8 cellular contexts compared by ENCODE assay signal in genomic region chr9:14314929-14315753, GRCh38. TPM values are rescaled to one million over a fixed set of nuclear protein-coding genes. Genes with fewer than 3 reads are reported as not detected.
DNase-seq lines count a peak whose midpoint lies in the region; ATAC-seq, FAIRE-seq and TF ChIP-seq lines count a peak whose summit lies in the region.

No MANE protein-coding gene starts in this region.

- H4K20me1 ChIP-seq in GM12878 (ENCODE audit: control insufficient read depth, insufficient read depth) = no peaks in the 10 kb centered on the region
- peaks cover 11% of the 10 kb centered on the region for H4K20me1 ChIP-seq in hepatocyte (ENCODE audit: insufficient read depth, poor library complexity, severe bottlenecking)

- no peak for TF ChIP-seq RAD21 in GM12878 (IDR thresholded peaks at IDR 0.05; ENCODE audit: insufficient read depth, low read depth, low read length)

- no peak overlapping the region for H3K9ac ChIP-seq in GM12878 (ENCODE audit: control insufficient read depth, insufficient read depth, low read length)

- H3K4me1 Mint-ChIP-seq in activated naive CD4-positive, alpha-beta T cell treated with anti-CD3 and anti-CD28 coated beads for 36 hours (ENCODE audit: low read depth) = peaks cover 16% of the 10 kb centered on the region
- H3K4me1 Mint-ChIP-seq in progenitor cell of endocrine pancreas (ENCODE audit: low read depth) = peaks cover 19% of the 10 kb centered on the region

- H3K27ac ChIP-seq in GM12878 (ENCODE audit: control insufficient read depth, insufficient read depth) (no peak overlapping the region), hepatocyte (peak overlapping the region; percentile 97)

- H3K79me2 ChIP-seq in GM12878 (ENCODE audit: control insufficient read depth, insufficient read depth, low read length) = no peaks in the 10 kb centered on the region
- H3K79me2 ChIP-seq in hepatocyte = peaks cover 62% of the 10 kb centered on the region

- peak overlapping the region; percentile 56; the same call in 1 of the 2 replicates for H3K4me2 ChIP-seq in GM12878 (ENCODE audit: control insufficient read depth, insufficient read depth)
- H3K4me2 ChIP-seq in hepatocyte = peak overlapping the region; percentile 92

- H3K27ac Mint-ChIP-seq in activated naive CD4-positive, alpha-beta T cell treated with anti-CD3 and anti-CD28 coated beads for 36 hours = no peak overlapping the region
- peak overlapping the region; percentile 99 for H3K27ac Mint-ChIP-seq in progenitor cell of endocrine pancreas

- TF ChIP-seq CTCF in GM12878 (IDR thresholded peaks at IDR 0.05 in 2 of 3, conservative IDR thresholded peaks at IDR 0.05 in 1 of 3; ENCODE audit: control insufficient read depth in 2 of 3, extremely low read depth in 1 of 3, insufficient read depth in 1 of 3, low read depth in 3 of 3, low read length in 3 of 3) (no peak), hepatocyte (IDR thresholded peaks at IDR 0.05; ENCODE audit: poor library complexity) (no peak), progenitor cell of endocrine pancreas (IDR thresholded peaks at IDR 0.05; ENCODE audit: unreplicated experiment) (peak; percentile 18)

- H3K9me3 ChIP-seq in GM12878 (replicated peaks; ENCODE audit: control insufficient read depth, insufficient read depth, low read length) = no peaks in the 10 kb centered on the region
- no peaks in the 10 kb centered on the region for H3K9me3 ChIP-seq in hepatocyte (ENCODE audit: low read depth)

- CTCF ChIA-PET in activated naive CD4-positive, alpha-beta T cell treated with anti-CD3 and anti-CD28 coated beads for 36 hours (lab: Charles Lee) = no interaction called here
- CTCF ChIA-PET in GM12878 (lab: Yijun Ruan, JAX) = no interaction called here

- intact Hi-C loops in activated naive CD4-positive, alpha-beta T cell treated with anti-CD3 and anti-CD28 coated beads for 36 hours (cut with micrococcal nuclease) = loop anchor here (1.0 kb wide), 1 partner anchor 7 kb away; no protein-coding TSS in a partner anchor
- intact Hi-C loops in GM12878 (cut with micrococcal nuclease; ENCODE audit: unreplicated experiment) = loop anchor here (5.0 to 10.0 kb wide), 2 partner anchors 270 to 377 kb away; partner anchors contain the start of gene ZDHHC21

- FAIRE-seq in GM12878 (lab: Jason Lieb, UNC) = no peak

- H3K4me3 ChIP-seq in GM12878 (peak overlapping the region; percentile 16; the same call in 1 of the 2 replicates), hepatocyte (peak overlapping the region; percentile 73)

- in situ Hi-C loops in GM12878 (cut with MboI) = no loop called here

- H3K27me3 ChIP-seq in GM12878 (replicated peaks in 1 of 2; ENCODE audit: control insufficient read depth in 2 of 2, insufficient read depth in 2 of 2, low read length in 1 of 2) (peaks cover 5 to 17% of the 10 kb centered on the region in 2 experiments), hepatocyte (peaks cover 12% of the 10 kb centered on the region)

- SMC1A ChIA-PET in GM12878 (lab: Charles Lee; ENCODE audit: uncharacterized antibody, unreplicated experiment) = no interaction called here

- H3K36me3 ChIP-seq in GM12878 (ENCODE audit: control insufficient read depth in 2 of 2, insufficient read depth in 2 of 2, low read length in 1 of 2) (no peaks in the 10 kb centered on the region), hepatocyte (replicated peaks; ENCODE audit: insufficient read depth, low read depth) (no peaks in the 10 kb centered on the region)

- H3K36me3 Mint-ChIP-seq in activated naive CD4-positive, alpha-beta T cell treated with anti-CD3 and anti-CD28 coated beads for 36 hours (ENCODE audit: low read depth) = peaks cover 1% of the 10 kb centered on the region
- H3K36me3 Mint-ChIP-seq in progenitor cell of endocrine pancreas (ENCODE audit: insufficient read depth) = no peaks in the 10 kb centered on the region

- H3K27me3 Mint-ChIP-seq in activated naive CD4-positive, alpha-beta T cell treated with anti-CD3 and anti-CD28 coated beads for 36 hours (ENCODE audit: low read depth) = peaks cover 52% of the 10 kb centered on the region
- H3K27me3 Mint-ChIP-seq in progenitor cell of endocrine pancreas = peaks cover 50% of the 10 kb centered on the region

- H3K9me3 Mint-ChIP-seq in activated naive CD4-positive, alpha-beta T cell treated with anti-CD3 and anti-CD28 coated beads for 36 hours = no peaks in the 10 kb centered on the region
- H3K9me3 Mint-ChIP-seq in progenitor cell of endocrine pancreas (ENCODE audit: low read depth) = no peaks in the 10 kb centered on the region

- peak overlapping the region; percentile 72 for H3K4me3 Mint-ChIP-seq in activated naive CD4-positive, alpha-beta T cell treated with anti-CD3 and anti-CD28 coated beads for 36 hours
- H3K4me3 Mint-ChIP-seq in progenitor cell of endocrine pancreas (ENCODE audit: low read depth) = peak overlapping the region; percentile 96

- POLR2A ChIA-PET in GM12878 (lab: Charles Lee) = no interaction called here

- no peak overlapping the region; the same call in 1 of the 2 replicates for H2AFZ ChIP-seq in GM12878 (ENCODE audit: control insufficient read depth, low read depth, low read length)
- peak overlapping the region; percentile 63 for H2AFZ ChIP-seq in hepatocyte

- ATAC-seq in HG03135 (IDR thresholded peaks at IDR 0.05; ENCODE audit: unreplicated experiment) (peak; percentile 37), GM12878 (peak; percentile 28), GM19328 (IDR thresholded peaks at IDR 0.05; ENCODE audit: unreplicated experiment) (no peak)

- H3K4me1 ChIP-seq in GM12878 (ENCODE audit: control insufficient read depth, insufficient read depth, low read length) (peaks cover 5% of the 10 kb centered on the region; the same call in 1 of the 2 replicates), hepatocyte (ENCODE audit: insufficient read depth) (no peaks in the 10 kb centered on the region)

- TF ChIP-seq EP300 in GM12878 (IDR thresholded peaks at IDR 0.05; ENCODE audit: borderline replicate concordance in 1 of 2, control insufficient read depth in 1 of 2, low read depth in 2 of 2, low read length in 2 of 2) = no peak

- TF ChIP-seq POLR2A in GM12878 (IDR thresholded peaks at IDR 0.05; ENCODE audit: low read depth, low read length) = no peak

- 4% methylated on average over 26 of the region's 105 CpGs for WGBS in GM12878 (ENCODE audit: insufficient coverage, insufficient replicate concordance, low lambda C conversion rate, missing lambda C conversion rate)
- 2% methylated on average over 21 of the region's 105 CpGs for WGBS in hepatocyte (ENCODE audit: low lambda C conversion rate, missing lambda C conversion rate)

- H3K9me2 ChIP-seq in hepatocyte (replicated peaks; ENCODE audit: insufficient read depth) = no peaks in the 10 kb centered on the region

- RAD21 ChIA-PET in GM12878 (lab: Charles Lee; ENCODE audit: unreplicated experiment) = no interaction called here

- DNase-seq in activated naive CD4-positive, alpha-beta T cell treated with anti-CD3 and anti-CD28 coated beads for 36 hours = peak; percentile 16
- no peak for DNase-seq in activated naive CD4-positive, alpha-beta T cell treated with anti-CD3 and anti-CD28 coated beads, Interleukin-2, amount 50 U/mL, for 16 hours
- DNase-seq in NCI-H748 treated with DMSO at 0.1 percent for 48 hours (lab: John Stamatoyannopoulos, UW) = peak; percentile 82
- DNase-seq in GM12878 (ENCODE audit: low read depth, low spot score) = no peak
- DNase-seq in hepatocyte (ENCODE audit: low spot score) = peak; percentile 89
- peak; percentile 57 for DNase-seq in progenitor cell of endocrine pancreas (ENCODE audit: low spot score, unreplicated experiment)

- BruUV-seq in GM12878 (replicated peaks; lab: Mats Ljungman, UMichigan) = no TSS peak

TF ChIP-seq in GM12878, 131 proteins besides CTCF, POLR2A, EP300 and RAD21 (continues in another document):
- no peak for TF ChIP-seq ZSCAN29 (IDR thresholded peaks at IDR 0.05)
- TF ChIP-seq USF1 (IDR thresholded peaks at IDR 0.05; ENCODE audit: borderline replicate concordance, extremely low read length, insufficient read depth, low read depth, low read length) = peak; percentile 19
- peak in 1 of 2 experiments; percentile 66; a peak in 2 of 4 replicates for TF ChIP-seq BHLHE40 (IDR thresholded peaks at IDR 0.05; ENCODE audit: borderline replicate concordance in 1 of 2, low read depth in 2 of 2, low read length in 1 of 2)
- no peak for TF ChIP-seq DPF2 (IDR thresholded peaks at IDR 0.05)
- TF ChIP-seq SUZ12 (IDR thresholded peaks at IDR 0.05; ENCODE audit: unreplicated experiment) = peak; percentile 49

RNA-seq across cellular contexts. Expression of gene NFIB, which starts 1.2 kb away (rescaled TPM):
- not detected for total RNA-seq in activated naive CD4-positive, alpha-beta T cell treated with anti-CD3 and anti-CD28 coated beads for 36 hours
- 0.10 TPM in 1 of 2 replicates, not detected in the other for total RNA-seq in GM12878 (2013; cell fraction: nucleolus; rRNA removed)
- under 0.01 and 0.11 TPM in 2 replicates for total RNA-seq in GM12878 (2014; rRNA removed)
- total RNA-seq in GM12878 (2014; rRNA removed; fragmentation: Illumina TruSeq; extraction: Trizol) = 0.04 TPM in 1 of 2 replicates, not detected in the other
- total RNA-seq in GM12878 (2021) = 0.16 and 0.18 TPM in 2 replicates
- not detected for polyA plus RNA-seq in GM12878 (2011; ENCODE audit: low read depth)
- polyA plus RNA-seq in GM12878 (2011; rRNA removed) = 0.05 and 0.06 TPM in 2 replicates
- 0.01 and 0.15 TPM in 2 replicates for polyA plus RNA-seq in GM12878 (2011; cell fraction: cytosol; rRNA removed)
- polyA plus RNA-seq in GM12878 (2011; cell fraction: nucleus; rRNA removed) = 0.10 and 0.27 TPM in 2 replicates
- polyA plus RNA-seq in GM12878 (2012) = 0.03 and 0.06 TPM in 2 replicates
- 0.01 TPM in 1 of 2 replicates, not detected in the other for polyA plus RNA-seq in GM12878 (2014; fragmentation: Illumina TruSeq; extraction: Trizol)
- not detected for polyA plus RNA-seq in GM12878 (2014; fragmentation: Nextera tagmentation; extraction: Ambion mirVana)
- not detected in 2 replicates for polyA plus RNA-seq in GM12878 (2014; rRNA removed)
- polyA plus RNA-seq in GM12878 (2016; fragmentation: Nextera tagmentation; extraction: Ambion mirVana) = under 1 TPM; 0.14 to 0.19 TPM
- polyA minus RNA-seq in GM12878 (2011; rRNA and poly(A)+ RNA removed) = 0.22 TPM in 1 of 2 replicates, not detected in the other
- 0.27 TPM in 1 of 2 replicates, not detected in the other for polyA minus RNA-seq in GM12878 (2011; cell fraction: cytosol; rRNA and poly(A)+ RNA removed)
- polyA minus RNA-seq in GM12878 (2011; cell fraction: nucleus; rRNA and poly(A)+ RNA removed) = 0.36 and 0.48 TPM in 2 replicates
- 22.8 and 27.3 TPM in 2 replicates for total RNA-seq in hepatocyte
- polyA plus RNA-seq in hepatocyte = 13.4 and 15.2 TPM in 2 replicates
- total RNA-seq in progenitor cell of endocrine pancreas = 15.3 and 15.5 TPM in 2 replicates

Comparison
In these comparisons a context has a peak if more than half of its experiments do, and no peak if none do; other contexts are left out.
1. DNase-seq: peak in activated naive CD4-positive, alpha-beta T cell treated with anti-CD3 and anti-CD28 coated beads for 36 hours (single experiment), NCI-H748 treated with DMSO at 0.1 percent for 48 hours (single experiment), hepatocyte (single experiment) and progenitor cell of endocrine pancreas (single experiment); none in activated naive CD4-positive, alpha-beta T cell treated with anti-CD3 and anti-CD28 coated beads, Interleukin-2, amount 50 U/mL, for 16 hours (single experiment) and GM12878 (single experiment).
2. RNA of gene NFIB, which starts 1.2 kb away (total RNA-seq): 22.8 to 27.3 TPM in hepatocyte and 15.3 to 15.5 TPM in progenitor cell of endocrine pancreas; not detected in activated naive CD4-positive, alpha-beta T cell treated with anti-CD3 and anti-CD28 coated beads for 36 hours and under 0.01 to 0.18 TPM in GM12878; every median in the first group is over 10 times any median in the second.